In genomic region chr17:40445769-40446468, GRCh38 we compare ENCODE assay signal across 9 cellular contexts. TPM values are rescaled to one million over a fixed set of nuclear protein-coding genes. Genes with fewer than 3 reads are reported as not detected.
DNase-seq lines count a peak whose midpoint lies in the region; ATAC-seq, FAIRE-seq and TF ChIP-seq lines count a peak whose summit lies in the region.
"Had no signal": no experiment of that assay in that cellular context is flagged by ENCODE, and none has a peak within 500 bp of the region (broad histone marks: within the 10 kb centered on the region; RNA-seq: fewer than 3 reads in every experiment).

No MANE protein-coding gene starts in this region.

- H2AFZ ChIP-seq in K562 (ENCODE audit: low read depth, low read length), result no peak overlapping the region
- H2AFZ ChIP-seq in HepG2 (ENCODE audit: low read length), result no peak overlapping the region

- peak overlapping the region; percentile 44; the same call in 1 of the 2 replicates for H3K4me3 ChIP-seq in K562
- peak overlapping the region in 2 of 3 experiments; percentile 67 to 81; a peak in 4 of 6 replicates for H3K4me3 ChIP-seq in HepG2 (replicated peaks in 1 of 3; ENCODE audit: insufficient read depth in 1 of 3, low read depth in 2 of 3, low read length in 3 of 3)
- H3K4me3 ChIP-seq in tibial nerve, result peak overlapping the region; percentile 63 to 87 (median 80)

- in situ Hi-C loops in K562 (cut with MboI) (no loop called here), HepG2 (cut with HindIII; ENCODE audit: extremely low pct_ligation_motif_present, low pct_unique_long_range_greater_than_20kb) (no loop called here)

- peak; percentile 55 for FAIRE-seq in K562 (lab: Jason Lieb, UNC)
- no peak for FAIRE-seq in HepG2 (lab: Jason Lieb, UNC)

- no peak for TF ChIP-seq RAD21 in K562 (CRISPR knock-in tag; conservative IDR thresholded peaks at IDR 0.05 in 1 of 2, IDR thresholded peaks at IDR 0.05 in 1 of 2)
- TF ChIP-seq RAD21 in HepG2 (CRISPR knock-in tag; IDR thresholded peaks at IDR 0.05), result no peak

- H3K79me2 ChIP-seq in K562 (ENCODE audit: control insufficient read depth, insufficient read depth, low read length), result peaks cover 29% of the 10 kb centered on the region
- H3K79me2 ChIP-seq in HepG2 (ENCODE audit: insufficient read depth, low read length), result no peaks in the 10 kb centered on the region

- no TSS peak for BruUV-seq in K562 (replicated peaks; lab: Mats Ljungman, UMichigan)
- BruUV-seq in HepG2 (replicated peaks; lab: Mats Ljungman, UMichigan), result no TSS peak

- no peaks in the 10 kb centered on the region for H3K36me3 Mint-ChIP-seq in activated T-cell treated with anti-CD3 and anti-CD28 coated beads, Interleukin-2, amount 50 U/mL, for 4 hours (ENCODE audit: insufficient read depth)

- H3K27me3 ChIP-seq in K562 (ENCODE audit: control insufficient read depth in 2 of 2, insufficient read depth in 2 of 2, low read length in 2 of 2) (no peaks in the 10 kb centered on the region), HepG2 (ENCODE audit: control insufficient read depth in 1 of 2, insufficient read depth in 2 of 2, low read length in 2 of 2) (peaks cover 1 to 6% of the 10 kb centered on the region in 2 experiments; a peak in 3 of 5 replicates), tibial nerve (no peaks in the 10 kb centered on the region)

- H3K4me3 Mint-ChIP-seq in activated T-cell treated with anti-CD3 and anti-CD28 coated beads, Interleukin-2, amount 50 U/mL, for 4 hours, result peak overlapping the region; percentile 75

- WGBS in K562 (ENCODE audit: insufficient coverage, low coverage, missing lambda C conversion rate), result 74% methylated on average over 9 of the region's 10 CpGs
- WGBS in HepG2 (ENCODE audit: low lambda C conversion rate), result 31% methylated on average over 10 of the region's 10 CpGs
- 43 to 52% methylated on average over 10 of the region's 10 CpGs for WGBS in tibial nerve, 2 donors

- H3K4me2 ChIP-seq in K562 (ENCODE audit: insufficient read depth, low read length) (peak overlapping the region; percentile 84), HepG2 (ENCODE audit: low read depth, low read length) (peak overlapping the region; percentile 98)

- DNase-seq in activated T-cell treated with anti-CD3 and anti-CD28 coated beads, Interleukin-2, amount 50 U/mL, for 4 hours, result no peak
- DNase-seq in activated T-cell treated with anti-CD3 and anti-CD28 coated beads for 4 hours, result no peak
- no peak for DNase-seq in K562 (ENCODE audit: extremely low read depth in 1 of 4, low spot score in 3 of 4)
- DNase-seq in HepG2 (ENCODE audit: low spot score), result peak; percentile 55
- DNase-seq in tibial nerve (ENCODE audit: low spot score in 2 of 2), result no peak
- no peak for DNase-seq in left colon
- DNase-seq in NCI-H774 (lab: John Stamatoyannopoulos, UW), result no peak

- H3K36me3 ChIP-seq in K562 (ENCODE audit: control insufficient read depth, insufficient read depth, low read length) (no peaks in the 10 kb centered on the region; the same call in 2 of the 3 replicates), HepG2 (replicated peaks in 1 of 2; ENCODE audit: control insufficient read depth in 1 of 2, insufficient read depth in 2 of 2, low read length in 2 of 2) (no peaks in the 10 kb centered on the region), tibial nerve (no peaks in the 10 kb centered on the region)
- H3K36me3 ChIP-seq: neutrophil had no signal

- no peaks in the 10 kb centered on the region for H3K9me3 ChIP-seq in K562 (replicated peaks; ENCODE audit: control insufficient read depth, insufficient read depth, low read depth, low read length)
- no peaks in the 10 kb centered on the region for H3K9me3 ChIP-seq in HepG2 (ENCODE audit: low read length)
- no peaks in the 10 kb centered on the region for H3K9me3 ChIP-seq in tibial nerve
- H3K9me3 ChIP-seq: neutrophil had no signal

- TF ChIP-seq POLR2A in K562 (conservative IDR thresholded peaks at IDR 0.05) (no peak), HepG2 (IDR thresholded peaks at IDR 0.05; ENCODE audit: insufficient read depth in 1 of 2, low read depth in 2 of 2, low read length in 2 of 2) (no peak), tibial nerve (IDR thresholded peaks at IDR 0.05) (no peak)

- POLR2A ChIA-PET in K562 (lab: Yijun Ruan, JAX), result interaction anchor here (0.8 kb wide), 1 partner anchor 30 kb away, joined by 4 read pairs; no protein-coding TSS in a partner anchor
- POLR2A ChIA-PET in HepG2 (lab: Yijun Ruan, JAX), result interaction anchor here (0.6 to 0.9 kb wide), 5 partner anchors 21 to 1786 kb away, joined by 3 to 4 read pairs (median 3); no protein-coding TSS in a partner anchor

- no peak overlapping the region for H3K27ac ChIP-seq in K562 (ENCODE audit: extremely low read depth, low read depth, low read length)
- no peak overlapping the region for H3K27ac ChIP-seq in HepG2 (ENCODE audit: extremely low read length, insufficient read depth, low read length)
- H3K27ac ChIP-seq in tibial nerve, result peak overlapping the region; percentile 85 to 95 (median 90)
- H3K27ac ChIP-seq: neutrophil had no signal

- H3K4me1 Mint-ChIP-seq in activated T-cell treated with anti-CD3 and anti-CD28 coated beads, Interleukin-2, amount 50 U/mL, for 4 hours (ENCODE audit: low read depth), result peaks cover 33% of the 10 kb centered on the region

- TF ChIP-seq CTCF in K562 (IDR thresholded peaks at IDR 0.05 in 2 of 3, conservative IDR thresholded peaks at IDR 0.05 in 1 of 3; ENCODE audit: insufficient read depth in 2 of 3, low read depth in 1 of 3, low read length in 3 of 3) (0 out of 6 replicates have a peak, but pooled peaks of 1 of the 3 experiments have one; percentile 14), HepG2 (CRISPR knock-in tag; IDR thresholded peaks at IDR 0.05) (no peak), tibial nerve (IDR thresholded peaks at IDR 0.05) (peak in 3 of 5 experiments; percentile 13 to 26 (median 15))

- TF ChIP-seq EP300 in K562 (IDR thresholded peaks at IDR 0.05; ENCODE audit: low read length) (no peak), HepG2 (IDR thresholded peaks at IDR 0.05; ENCODE audit: low read depth in 2 of 2, low read length in 2 of 2) (no peak), HepG2 (CRISPR knock-in tag; IDR thresholded peaks at IDR 0.05; ENCODE audit: borderline replicate concordance) (no peak), tibial nerve (IDR thresholded peaks at IDR 0.05) (no peak)

- H3K9me1 ChIP-seq in K562 (ENCODE audit: control insufficient read depth, insufficient read depth, low read length), result no peaks in the 10 kb centered on the region

- H3K4me1 ChIP-seq in K562 (replicated peaks in 1 of 2; ENCODE audit: control insufficient read depth in 2 of 2, insufficient read depth in 2 of 2, low read length in 2 of 2), result peaks cover 32 to 34% of the 10 kb centered on the region in 2 experiments
- H3K4me1 ChIP-seq in HepG2 (ENCODE audit: insufficient read depth, low read length), result peaks cover 73% of the 10 kb centered on the region
- peaks cover 0 to 77% (median 65%) of the 10 kb centered on the region in 4 donors for H3K4me1 ChIP-seq in tibial nerve

- H4K20me1 ChIP-seq in K562 (replicated peaks; ENCODE audit: control insufficient read depth, insufficient read depth, low read length), result no peaks in the 10 kb centered on the region
- no peaks in the 10 kb centered on the region for H4K20me1 ChIP-seq in HepG2 (ENCODE audit: insufficient read depth, low read length)

- intact Hi-C loops in K562 (cut with micrococcal nuclease), result no loop called here
- intact Hi-C loops in HepG2 (cut with micrococcal nuclease; ENCODE audit: unreplicated experiment), result no loop called here
- intact Hi-C loops in left colon (cut with DNase I, micrococcal nuclease), result no loop called here

- H3K9ac ChIP-seq in K562 (ENCODE audit: insufficient read depth in 1 of 2, low read depth in 2 of 2, low read length in 2 of 2), result peak overlapping the region in 1 of 2 experiments; percentile 85; a peak in 1 of 4 replicates
- H3K9ac ChIP-seq in HepG2 (ENCODE audit: insufficient read depth, low read depth, low read length), result no peak overlapping the region

- CTCF ChIA-PET in K562 (lab: Yijun Ruan, JAX; ENCODE audit: low intra/inter-chr PET ratio) (no interaction called here), HepG2 (lab: Yijun Ruan, JAX; ENCODE audit: low intra/inter-chr PET ratio, low total read pairs) (no interaction called here)

- no peaks in the 10 kb centered on the region for H3K9me3 Mint-ChIP-seq in activated T-cell treated with anti-CD3 and anti-CD28 coated beads, Interleukin-2, amount 50 U/mL, for 4 hours

- ATAC-seq in activated T-cell treated with anti-CD3 and anti-CD28 coated beads, Interleukin-2, amount 50 U/mL, for 4 hours, result no peak
- ATAC-seq in K562, result no peak
- ATAC-seq in HepG2, result no peak
- no peak for ATAC-seq in left colon
- ATAC-seq in GM21576 (IDR thresholded peaks at IDR 0.05; ENCODE audit: unreplicated experiment), result no peak

- no peaks in the 10 kb centered on the region for H3K27me3 Mint-ChIP-seq in activated T-cell treated with anti-CD3 and anti-CD28 coated beads, Interleukin-2, amount 50 U/mL, for 4 hours (ENCODE audit: low read depth)

RNA-seq across cellular contexts. Expression of gene IGFBP4, which starts 2.7 kb away (rescaled TPM):
- 10 to 100 TPM; 14.0 to 17.7 (median 14.7) TPM for total RNA-seq in activated T-cell treated with anti-CD3 and anti-CD28 coated beads, Interleukin-2, amount 50 U/mL, for 4 hours
- total RNA-seq in K562 (2011; cell fraction: chromatin; rRNA removed; ENCODE audit: low replicate concordance), result 53.3 and 148 TPM in 2 replicates
- total RNA-seq in K562 (2011; cell fraction: nucleolus; rRNA removed), result 159 and 208 TPM in 2 replicates
- total RNA-seq in K562 (2011; cell fraction: nucleoplasm; rRNA removed), result 156 and 209 TPM in 2 replicates
- total RNA-seq in K562 (2014; rRNA removed), result 17.8 and 18.6 TPM in 2 replicates
- total RNA-seq in K562 (2014; rRNA removed; fragmentation: Illumina TruSeq; extraction: Trizol), result 18.1 and 18.3 TPM in 2 replicates
- total RNA-seq in K562 (2015; rRNA removed; fragmentation: Illumina TruSeq; extraction: Trizol), result 12.0 and 12.6 TPM in 2 replicates
- total RNA-seq in K562 (2021), result 87.6 and 99.8 TPM in 2 replicates
- 47.2 and 98.1 TPM in 2 replicates for polyA plus RNA-seq in K562 (2011; rRNA removed)
- 47.0 and 129 TPM in 2 replicates for polyA plus RNA-seq in K562 (2011; cell fraction: cytosol; rRNA removed)
- polyA plus RNA-seq in K562 (2011; cell fraction: nucleus; rRNA removed), result 23.9 and 76.5 TPM in 2 replicates
- 64.1 and 158 TPM in 2 replicates for polyA plus RNA-seq in K562 (2012)
- polyA plus RNA-seq in K562 (2014; fragmentation: Illumina TruSeq; extraction: Trizol), result 46.6 and 64.4 TPM in 2 replicates
- polyA plus RNA-seq in K562 (2014; fragmentation: Nextera tagmentation; extraction: Ambion mirVana), result 10 to 100 TPM in 1 of 2 experiments, 1 to 10 TPM in 1; 8.8 to 10.8 TPM
- polyA plus RNA-seq in K562 (2014; rRNA removed), result 37.5 and 43.5 TPM in 2 replicates
- polyA minus RNA-seq in K562 (2011; rRNA and poly(A)+ RNA removed), result 39.8 and 98.7 TPM in 2 replicates
- 51.3 and 106 TPM in 2 replicates for polyA minus RNA-seq in K562 (2011; cell fraction: cytosol; rRNA and poly(A)+ RNA removed)
- polyA minus RNA-seq in K562 (2011; cell fraction: nucleus; rRNA and poly(A)+ RNA removed), result 11.2 and 17.0 TPM in 2 replicates
- 4.1 and 4.9 TPM in 2 replicates for total RNA-seq in HepG2 (2016; rRNA removed; fragmentation: Illumina TruSeq; extraction: Trizol)
- total RNA-seq in HepG2 (2016; cell fraction: cytosol; rRNA removed; fragmentation: Illumina TruSeq; extraction: Trizol; ENCODE audit: low read depth), result 3.4 and 4.0 TPM in 2 replicates
- total RNA-seq in HepG2 (2016; cell fraction: insoluble cytoplasmic fraction; rRNA removed; fragmentation: Illumina TruSeq; extraction: Trizol), result 3.5 and 4.8 TPM in 2 replicates
- total RNA-seq in HepG2 (2016; cell fraction: membrane; rRNA removed; fragmentation: Illumina TruSeq; extraction: Trizol), result 10.9 and 13.2 TPM in 2 replicates
- total RNA-seq in HepG2 (2016; cell fraction: nucleus; rRNA removed; fragmentation: Illumina TruSeq; extraction: Trizol), result 10.1 and 10.9 TPM in 2 replicates
- polyA plus RNA-seq in HepG2 (2011; rRNA removed), result 43.6 and 49.0 TPM in 2 replicates
- 42.1 and 55.6 TPM in 2 replicates for polyA plus RNA-seq in HepG2 (2011; cell fraction: cytosol; rRNA removed)
- 26.0 and 26.1 TPM in 2 replicates for polyA plus RNA-seq in HepG2 (2011; cell fraction: nucleus; rRNA removed)
- polyA plus RNA-seq in HepG2 (2012), result 23.1 and 40.9 TPM in 2 replicates
- polyA plus RNA-seq in HepG2 (2016; cell fraction: cytosol; fragmentation: Illumina TruSeq; extraction: Trizol; ENCODE audit: low read depth), result 11.4 and 15.1 TPM in 2 replicates
- 10.4 and 12.4 TPM in 2 replicates for polyA plus RNA-seq in HepG2 (2016; cell fraction: insoluble cytoplasmic fraction; fragmentation: Illumina TruSeq; extraction: Trizol; ENCODE audit: low read depth)
- 18.8 and 25.1 TPM in 2 replicates for polyA plus RNA-seq in HepG2 (2016; cell fraction: membrane; fragmentation: Illumina TruSeq; extraction: Trizol; ENCODE audit: low read depth)
- polyA plus RNA-seq in HepG2 (2016; cell fraction: nucleus; fragmentation: Illumina TruSeq; extraction: Trizol; ENCODE audit: insufficient read depth, low read depth), result 24.8 and 29.0 TPM in 2 replicates
- polyA minus RNA-seq in HepG2 (2011; rRNA and poly(A)+ RNA removed; ENCODE audit: low replicate concordance), result 0.19 and 99.5 TPM in 2 replicates
- polyA minus RNA-seq in HepG2 (2011; cell fraction: cytosol; rRNA and poly(A)+ RNA removed), result 36.8 and 40.1 TPM in 2 replicates
- polyA minus RNA-seq in HepG2 (2011; cell fraction: nucleus; rRNA and poly(A)+ RNA removed), result 12.3 and 12.9 TPM in 2 replicates
- total RNA-seq in tibial nerve, result 1,000 to 10,000 TPM in 1 of 4 donors, 100 to 1,000 TPM in 3; 675 to 1,301 (median 748) TPM
- 100 to 1,000 TPM; 148 to 209 TPM for total RNA-seq in left colon

RNA-seq across cellular contexts. Expression of gene TOP2A, which starts 28.2 kb away (rescaled TPM):
- 10 to 100 TPM; 10.4 to 16.4 (median 12.0) TPM for total RNA-seq in activated T-cell treated with anti-CD3 and anti-CD28 coated beads, Interleukin-2, amount 50 U/mL, for 4 hours
- 65.1 and 280 TPM in 2 replicates for total RNA-seq in K562 (2011; cell fraction: chromatin; rRNA removed; ENCODE audit: low replicate concordance)
- total RNA-seq in K562 (2011; cell fraction: nucleolus; rRNA removed), result 39.0 and 56.5 TPM in 2 replicates
- total RNA-seq in K562 (2011; cell fraction: nucleoplasm; rRNA removed), result 105 and 126 TPM in 2 replicates
- total RNA-seq in K562 (2014; rRNA removed) (131 and 133 TPM in 2 replicates), K562 (2014; rRNA removed; fragmentation: Illumina TruSeq; extraction: Trizol) (335 and 375 TPM in 2 replicates), K562 (2015; rRNA removed; fragmentation: Illumina TruSeq; extraction: Trizol) (257 and 281 TPM in 2 replicates), K562 (2021) (266 and 282 TPM in 2 replicates), HepG2 (2016; rRNA removed; fragmentation: Illumina TruSeq; extraction: Trizol) (327 and 614 TPM in 2 replicates), tibial nerve (1 to 10 TPM in 3 of 4 donors, under 1 TPM in 1; 0.21 to 7.1 (median 2.6) TPM), left colon (10 to 100 TPM; 10.9 to 30.3 TPM)
- polyA plus RNA-seq in K562 (2011; rRNA removed) (150 and 347 TPM in 2 replicates), K562 (2014; fragmentation: Illumina TruSeq; extraction: Trizol) (204 and 233 TPM in 2 replicates), K562 (2014; fragmentation: Nextera tagmentation; extraction: Ambion mirVana) (100 to 1,000 TPM; 175 to 259 TPM), K562 (2014; rRNA removed) (163 and 185 TPM in 2 replicates), HepG2 (2011; rRNA removed) (52.7 and 108 TPM in 2 replicates)
- 39.7 and 72.0 TPM in 2 replicates for polyA plus RNA-seq in K562 (2011; cell fraction: cytosol; rRNA removed)
- polyA plus RNA-seq in K562 (2011; cell fraction: nucleus; rRNA removed), result 94.7 and 101 TPM in 2 replicates
- 250 and 293 TPM in 2 replicates for polyA plus RNA-seq in K562 (2012)
- polyA minus RNA-seq in K562 (2011; rRNA and poly(A)+ RNA removed), result 222 and 350 TPM in 2 replicates
- polyA minus RNA-seq in K562 (2011; cell fraction: cytosol; rRNA and poly(A)+ RNA removed), result 60.8 and 128 TPM in 2 replicates
- 61.9 and 96.7 TPM in 2 replicates for polyA minus RNA-seq in K562 (2011; cell fraction: nucleus; rRNA and poly(A)+ RNA removed)
- 35.7 and 38.5 TPM in 2 replicates for total RNA-seq in HepG2 (2016; cell fraction: cytosol; rRNA removed; fragmentation: Illumina TruSeq; extraction: Trizol; ENCODE audit: low read depth)
- total RNA-seq in HepG2 (2016; cell fraction: insoluble cytoplasmic fraction; rRNA removed; fragmentation: Illumina TruSeq; extraction: Trizol), result 330 and 598 TPM in 2 replicates
- total RNA-seq in HepG2 (2016; cell fraction: membrane; rRNA removed; fragmentation: Illumina TruSeq; extraction: Trizol), result 112 and 128 TPM in 2 replicates
- total RNA-seq in HepG2 (2016; cell fraction: nucleus; rRNA removed; fragmentation: Illumina TruSeq; extraction: Trizol), result 262 and 265 TPM in 2 replicates
- 35.8 and 39.5 TPM in 2 replicates for polyA plus RNA-seq in HepG2 (2011; cell fraction: cytosol; rRNA removed)
- polyA plus RNA-seq in HepG2 (2011; cell fraction: nucleus; rRNA removed), result 38.5 and 46.3 TPM in 2 replicates
- polyA plus RNA-seq in HepG2 (2012), result 78.9 and 178 TPM in 2 replicates
- 13.7 and 16.7 TPM in 2 replicates for polyA plus RNA-seq in HepG2 (2016; cell fraction: cytosol; fragmentation: Illumina TruSeq; extraction: Trizol; ENCODE audit: low read depth)
- polyA plus RNA-seq in HepG2 (2016; cell fraction: insoluble cytoplasmic fraction; fragmentation: Illumina TruSeq; extraction: Trizol; ENCODE audit: low read depth), result 406 and 447 TPM in 2 replicates
- polyA plus RNA-seq in HepG2 (2016; cell fraction: membrane; fragmentation: Illumina TruSeq; extraction: Trizol; ENCODE audit: low read depth), result 56.7 and 60.4 TPM in 2 replicates
- 324 and 347 TPM in 2 replicates for polyA plus RNA-seq in HepG2 (2016; cell fraction: nucleus; fragmentation: Illumina TruSeq; extraction: Trizol; ENCODE audit: insufficient read depth, low read depth)
- polyA minus RNA-seq in HepG2 (2011; rRNA and poly(A)+ RNA removed; ENCODE audit: low replicate concordance), result 29.3 and 72.8 TPM in 2 replicates
- 58.4 and 82.8 TPM in 2 replicates for polyA minus RNA-seq in HepG2 (2011; cell fraction: cytosol; rRNA and poly(A)+ RNA removed)
- polyA minus RNA-seq in HepG2 (2011; cell fraction: nucleus; rRNA and poly(A)+ RNA removed), result 83.2 and 96.0 TPM in 2 replicates

RNA-seq across cellular contexts. Expression of gene TNS4, which starts 55.5 kb away (rescaled TPM):
- total RNA-seq in activated T-cell treated with anti-CD3 and anti-CD28 coated beads, Interleukin-2, amount 50 U/mL, for 4 hours, result 1 to 10 TPM; 3.9 to 4.7 (median 4.1) TPM
- 2.1 and 5.8 TPM in 2 replicates for total RNA-seq in K562 (2011; cell fraction: chromatin; rRNA removed; ENCODE audit: low replicate concordance)
- total RNA-seq in K562 (2011; cell fraction: nucleolus; rRNA removed), result 1.4 and 1.7 TPM in 2 replicates
- total RNA-seq in K562 (2011; cell fraction: nucleoplasm; rRNA removed), result 2.7 and 2.8 TPM in 2 replicates
- 0.18 and 0.24 TPM in 2 replicates for total RNA-seq in K562 (2014; rRNA removed)
- 0.06 and 0.11 TPM in 2 replicates for total RNA-seq in K562 (2014; rRNA removed; fragmentation: Illumina TruSeq; extraction: Trizol)
- not detected in 2 replicates for total RNA-seq in K562 (2015; rRNA removed; fragmentation: Illumina TruSeq; extraction: Trizol)
- total RNA-seq in K562 (2021), result 0.73 and 0.78 TPM in 2 replicates
- 0.15 and 0.53 TPM in 2 replicates for polyA plus RNA-seq in K562 (2011; rRNA removed)
- polyA plus RNA-seq in K562 (2011; cell fraction: cytosol; rRNA removed), result 0.09 and 0.89 TPM in 2 replicates
- 0.38 and 4.1 TPM in 2 replicates for polyA plus RNA-seq in K562 (2011; cell fraction: nucleus; rRNA removed)
- 0.49 and 1.4 TPM in 2 replicates for polyA plus RNA-seq in K562 (2012)
- 0.54 and 0.61 TPM in 2 replicates for polyA plus RNA-seq in K562 (2014; fragmentation: Illumina TruSeq; extraction: Trizol)
- under 1 TPM; 0.04 to 0.07 TPM for polyA plus RNA-seq in K562 (2014; fragmentation: Nextera tagmentation; extraction: Ambion mirVana)
- 0.29 and 0.40 TPM in 2 replicates for polyA plus RNA-seq in K562 (2014; rRNA removed)
- 1.1 TPM in 1 of 2 replicates, not detected in the other for polyA minus RNA-seq in K562 (2011; rRNA and poly(A)+ RNA removed)
- polyA minus RNA-seq in K562 (2011; cell fraction: cytosol; rRNA and poly(A)+ RNA removed), result 1.1 TPM in 1 of 2 replicates, not detected in the other
- polyA minus RNA-seq in K562 (2011; cell fraction: nucleus; rRNA and poly(A)+ RNA removed), result 0.22 and 2.7 TPM in 2 replicates
- total RNA-seq in HepG2 (2016; rRNA removed; fragmentation: Illumina TruSeq; extraction: Trizol), result 0.58 TPM in 2 replicates
- total RNA-seq in HepG2 (2016; cell fraction: cytosol; rRNA removed; fragmentation: Illumina TruSeq; extraction: Trizol; ENCODE audit: low read depth), result 0.18 and 0.20 TPM in 2 replicates
- 0.32 and 0.51 TPM in 2 replicates for total RNA-seq in HepG2 (2016; cell fraction: insoluble cytoplasmic fraction; rRNA removed; fragmentation: Illumina TruSeq; extraction: Trizol)
- 0.31 and 0.38 TPM in 2 replicates for total RNA-seq in HepG2 (2016; cell fraction: membrane; rRNA removed; fragmentation: Illumina TruSeq; extraction: Trizol)
- 0.37 and 1.3 TPM in 2 replicates for total RNA-seq in HepG2 (2016; cell fraction: nucleus; rRNA removed; fragmentation: Illumina TruSeq; extraction: Trizol)
- polyA plus RNA-seq in HepG2 (2011; rRNA removed), result 1.7 and 2.1 TPM in 2 replicates
- polyA plus RNA-seq in HepG2 (2011; cell fraction: cytosol; rRNA removed), result 0.69 and 1.3 TPM in 2 replicates
- 7.1 and 10.8 TPM in 2 replicates for polyA plus RNA-seq in HepG2 (2011; cell fraction: nucleus; rRNA removed)
- 0.37 and 0.42 TPM in 2 replicates for polyA plus RNA-seq in HepG2 (2012)
- 0.20 and 0.22 TPM in 2 replicates for polyA plus RNA-seq in HepG2 (2016; cell fraction: cytosol; fragmentation: Illumina TruSeq; extraction: Trizol; ENCODE audit: low read depth)
- 1.3 and 2.3 TPM in 2 replicates for polyA plus RNA-seq in HepG2 (2016; cell fraction: insoluble cytoplasmic fraction; fragmentation: Illumina TruSeq; extraction: Trizol; ENCODE audit: low read depth)
- polyA plus RNA-seq in HepG2 (2016; cell fraction: membrane; fragmentation: Illumina TruSeq; extraction: Trizol; ENCODE audit: low read depth), result 0.34 and 0.72 TPM in 2 replicates
- polyA plus RNA-seq in HepG2 (2016; cell fraction: nucleus; fragmentation: Illumina TruSeq; extraction: Trizol; ENCODE audit: insufficient read depth, low read depth), result 4.4 and 6.8 TPM in 2 replicates
- polyA minus RNA-seq in HepG2 (2011; rRNA and poly(A)+ RNA removed; ENCODE audit: low replicate concordance), result 7.4 and 24.1 TPM in 2 replicates
- polyA minus RNA-seq in HepG2 (2011; cell fraction: cytosol; rRNA and poly(A)+ RNA removed), result 2.6 and 3.7 TPM in 2 replicates
- polyA minus RNA-seq in HepG2 (2011; cell fraction: nucleus; rRNA and poly(A)+ RNA removed), result 4.0 and 6.1 TPM in 2 replicates
- total RNA-seq in tibial nerve, result under 1 TPM in 1 of 4 donors, not detected in 3; 0.30 TPM
- 10 to 100 TPM in 1 of 2 donors, 1 to 10 TPM in 1; 2.5 to 10.5 TPM for total RNA-seq in left colon

Comparison
In these comparisons a context has a peak if more than half of its experiments do, and no peak if none do; other contexts are left out.
1. H3K27ac ChIP-seq: peak in tibial nerve (4 of 4); none in K562 (single experiment) and HepG2 (single experiment).
2. Peak in every context shown above with its lines, with median percentiles within 50 percentile points of each other: H3K4me3 ChIP-seq.